In the genomic region with DNA sequence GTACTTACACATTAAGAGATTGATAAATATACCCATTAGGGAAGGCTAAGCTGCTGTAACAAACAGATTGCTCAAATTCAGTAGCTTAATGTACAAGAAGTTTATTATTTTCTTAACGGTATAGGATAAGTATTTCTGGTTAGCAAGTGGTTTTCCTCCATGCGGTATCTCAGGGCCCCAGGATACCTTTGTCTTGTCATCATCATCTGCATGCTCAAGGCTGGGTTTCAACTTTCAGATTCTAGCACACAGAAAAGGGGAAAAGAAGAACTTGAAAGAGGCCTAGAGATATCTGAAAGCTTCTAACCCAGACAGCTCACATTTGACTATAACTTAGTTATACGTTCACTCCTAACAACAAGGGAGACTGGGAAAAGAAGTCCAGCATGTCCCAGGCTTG, we compare ENCODE assay signal across 3 cellular contexts.
"Had no signal": no experiment of that assay in that cellular context is flagged by ENCODE, and none has a peak within 500 bp of the region (broad histone marks: within the 10 kb centered on the region; RNA-seq: fewer than 3 reads in every experiment).

No MANE protein-coding gene starts in this region.

- H3K4me3 ChIP-seq: GM12878 had no signal

- DNase-seq: GDM1, GF-D8 had no signal

- ATAC-seq: GM12878 had no signal
